In the genomic region with DNA sequence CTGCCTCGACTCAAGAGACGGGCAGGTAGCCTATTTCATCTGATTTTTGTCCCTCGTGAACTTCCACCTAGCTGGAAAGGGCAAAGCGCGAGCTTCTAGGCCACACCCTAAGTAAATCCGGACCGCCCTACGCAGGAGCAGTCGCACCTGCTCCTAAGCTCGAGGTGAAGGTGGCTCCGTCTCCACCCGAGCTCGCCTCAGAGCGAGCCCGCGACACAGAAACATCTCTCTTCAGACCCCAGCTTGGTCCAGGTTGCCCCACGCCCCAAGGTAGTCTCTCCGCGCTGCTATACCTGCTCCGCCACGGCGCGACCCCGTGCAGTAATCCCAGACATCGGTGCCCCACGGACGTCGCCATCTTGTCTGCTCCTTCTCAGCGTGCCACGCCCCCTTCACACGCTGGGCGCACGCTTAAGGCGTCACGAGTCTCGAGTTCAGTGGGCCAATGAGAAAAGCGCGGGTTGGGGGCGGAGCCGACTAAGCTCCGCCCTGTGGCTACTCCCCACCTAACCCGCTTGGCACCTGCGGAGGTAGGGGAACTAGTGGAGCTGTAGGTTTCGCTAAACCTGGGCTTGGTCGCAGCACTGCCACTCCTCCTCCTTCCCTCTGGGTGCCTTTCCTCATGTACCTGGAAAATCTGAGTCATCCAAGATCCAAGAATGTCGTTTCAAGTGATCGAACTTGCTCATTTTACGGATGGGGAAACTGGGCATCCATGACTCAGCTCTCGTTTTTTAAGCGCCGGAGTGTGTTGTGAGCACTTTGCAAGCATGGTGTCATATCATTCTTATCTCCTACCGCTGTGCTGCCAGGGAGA, we compare ENCODE assay signal across 8 cellular contexts. TPM values are rescaled to one million over a fixed set of nuclear protein-coding genes. Genes with fewer than 3 reads are reported as not detected.
A peak's percentile ranks its signal among the peaks of the same experiment; 100 is the strongest.
DNase-seq lines count a peak whose midpoint lies in the region; ATAC-seq and TF ChIP-seq lines count a peak whose summit lies in the region.

A gene (minus strand): TSS at position 365 of the 817 bp plus-strand sequence. CDS start 7 bp downstream, at position 358.

- H3K27me3 ChIP-seq in dorsolateral prefrontal cortex (no peaks in the 10 kb centered on the region), right lobe of liver (no peaks in the 10 kb centered on the region)

- H3K27me3 Mint-ChIP-seq in activated CD4-positive, alpha-beta memory T cell treated with anti-CD3 and anti-CD28 coated beads for 36 hours, result peaks cover 2% of the 10 kb centered on the region

- DNase-seq in NCI-H82 (lab: John Stamatoyannopoulos, UW), result peak; percentile 97
- peak; percentile 98 for DNase-seq in activated CD4-positive, alpha-beta memory T cell treated with anti-CD3 and anti-CD28 coated beads for 36 hours
- peak; percentile 88 to 95 (median 94) for DNase-seq in dorsolateral prefrontal cortex
- peak; percentile 96 for DNase-seq in right lobe of liver
- DNase-seq in stimulated activated CD4-positive, alpha-beta T cell treated with anti-CD3 and anti-CD28 coated beads, Interleukin-4, amount 100 ng/mL, for 4 hours, result peak; percentile 93 to 96

- TF ChIP-seq POLR2A in right lobe of liver (IDR thresholded peaks at IDR 0.05), result peak; percentile 72

- peak within 1 kb of the TSS; percentile 58 to 100 (median 93) for H3K4me3 ChIP-seq in dorsolateral prefrontal cortex
- H3K4me3 ChIP-seq in right lobe of liver, result peak within 1 kb of the TSS; percentile 86 to 100 (median 91)

- H3K4me1 Mint-ChIP-seq in activated CD4-positive, alpha-beta memory T cell treated with anti-CD3 and anti-CD28 coated beads for 36 hours (ENCODE audit: low read depth), result peaks cover 35% of the 10 kb centered on the region

- H3K27ac ChIP-seq in C4-2B (peak within 1 kb of the TSS; percentile 76), dorsolateral prefrontal cortex (peak within 1 kb of the TSS in 53 of 59 donors; percentile 0 to 92 (median 70)), right lobe of liver (peak within 1 kb of the TSS; percentile 58 to 88 (median 75))

- peak within 1 kb of the TSS; percentile 94 for H3K27ac Mint-ChIP-seq in activated CD4-positive, alpha-beta memory T cell treated with anti-CD3 and anti-CD28 coated beads for 36 hours

- 2% methylated on average over 34 of the region's 52 CpGs for WGBS in right lobe of liver (ENCODE audit: insufficient coverage, low coverage, low lambda C conversion rate, missing lambda C conversion rate)

- H3K9me3 ChIP-seq in right lobe of liver, result no peaks in the 10 kb centered on the region

- H3K4me1 ChIP-seq in right lobe of liver, result peaks cover 0 to 12% (median 6%) of the 10 kb centered on the region in 4 donors

- no peaks in the 10 kb centered on the region for H3K36me3 ChIP-seq in right lobe of liver

- H3K9me3 Mint-ChIP-seq in activated CD4-positive, alpha-beta memory T cell treated with anti-CD3 and anti-CD28 coated beads for 36 hours, result no peaks in the 10 kb centered on the region

- CTCF ChIA-PET in activated CD4-positive, alpha-beta memory T cell treated with anti-CD3 and anti-CD28 coated beads for 36 hours (lab: Charles Lee), result interaction anchor here (0.8 to 6.5 kb wide), 11 partner anchors 14 to 310 kb away, joined by 3 to 76 read pairs (median 3); a partner anchor contains a TSS

- no peak for TF ChIP-seq CTCF in C4-2B (conservative IDR thresholded peaks at IDR 0.05)
- TF ChIP-seq CTCF in dorsolateral prefrontal cortex (IDR thresholded peaks at IDR 0.05 in 54 of 56, conservative IDR thresholded peaks at IDR 0.05 in 2 of 56; ENCODE audit: low read depth in 1 of 56, partially characterized antibody in 56 of 56), result peak in 25 of 56 donors; percentile 7 to 47 (median 22)
- TF ChIP-seq CTCF in right lobe of liver (IDR thresholded peaks at IDR 0.05), result no peak

- POLR2A ChIA-PET in activated CD4-positive, alpha-beta memory T cell treated with anti-CD3 and anti-CD28 coated beads for 36 hours (lab: Charles Lee), result interaction anchor here (0.8 to 2.4 kb wide), 12 partner anchors 15 to 372 kb away, joined by 3 to 15 read pairs (median 6); a partner anchor contains a TSS

- peak within 1 kb of the TSS; percentile 98 for H3K4me3 Mint-ChIP-seq in activated CD4-positive, alpha-beta memory T cell treated with anti-CD3 and anti-CD28 coated beads for 36 hours

- H3K36me3 Mint-ChIP-seq in activated CD4-positive, alpha-beta memory T cell treated with anti-CD3 and anti-CD28 coated beads for 36 hours, result peaks cover 5% of the 10 kb centered on the region

- ATAC-seq in GM19395 (IDR thresholded peaks at IDR 0.05; ENCODE audit: unreplicated experiment) (peak; percentile 81), HG03565 (IDR thresholded peaks at IDR 0.05; ENCODE audit: unreplicated experiment) (peak; percentile 77), right lobe of liver (peak; percentile 98 to 99 (median 98))

- intact Hi-C loops in activated CD4-positive, alpha-beta memory T cell treated with anti-CD3 and anti-CD28 coated beads for 36 hours (cut with micrococcal nuclease), result loop anchor here (1.0 to 10.0 kb wide), 9 partner anchors 15 to 813 kb away; a partner anchor contains a TSS
- intact Hi-C loops in dorsolateral prefrontal cortex (cut with DNase I), result loop anchor here (2.0 to 10.0 kb wide), 4 partner anchors 87 to 283 kb away; a partner anchor contains a TSS
- intact Hi-C loops in right lobe of liver (cut with DNase I), result no loop called here

RNA-seq across cellular contexts. Expression of the gene that starts here (rescaled TPM):
- 10 to 100 TPM; 39.4 to 40.2 TPM for total RNA-seq in activated CD4-positive, alpha-beta memory T cell treated with anti-CD3 and anti-CD28 coated beads for 36 hours
- total RNA-seq in dorsolateral prefrontal cortex (100 to 1,000 TPM in 2 of 120 experiments, 10 to 100 TPM in 118; 48.4 to 108 (median 75.5) TPM), right lobe of liver (10 to 100 TPM; 15.5 to 22.9 (median 18.1) TPM)

Comparison
In these comparisons a context has a peak if more than half of its experiments do, and no peak if none do; other contexts are left out.
1. Peak in every context shown above with its lines: DNase-seq, ATAC-seq, H3K4me3 ChIP-seq and H3K27ac ChIP-seq.
2. intact Hi-C loops: an anchor here in activated CD4-positive, alpha-beta memory T cell treated with anti-CD3 and anti-CD28 coated beads for 36 hours (1.0 to 10.0 kb wide) and dorsolateral prefrontal cortex (2.0 to 10.0 kb wide); none called in right lobe of liver.